Comparison of ENCODE assay signal across 8 cellular contexts in genomic region chr11:113532697-113533424, GRCh38. TPM values are rescaled to one million over a fixed set of nuclear protein-coding genes. Genes with fewer than 3 reads are reported as not detected.
DNase-seq lines count a peak whose midpoint lies in the region; ATAC-seq, FAIRE-seq and TF ChIP-seq lines count a peak whose summit lies in the region.

No MANE protein-coding gene starts in this region.

- BruUV-seq in endothelial cell of umbilical vein (replicated peaks; lab: Mats Ljungman, UMichigan) = no TSS peak

- FAIRE-seq in endothelial cell of umbilical vein (lab: Jason Lieb, UNC) = peak; percentile 85

- no peak overlapping the region for H3K4me3 ChIP-seq in HL-60 (replicated peaks; ENCODE audit: insufficient read depth, low read length)
- no peak overlapping the region for H3K4me3 ChIP-seq in endothelial cell of umbilical vein (replicated peaks in 1 of 3; ENCODE audit: insufficient read depth in 1 of 3, low read depth in 1 of 3, low read length in 3 of 3)

- intact Hi-C loops in endothelial cell of umbilical vein (cut with micrococcal nuclease) = loop anchor here (1.0 to 10.0 kb wide), 5 partner anchors 161 to 1314 kb away; partner anchors contain the start of genes CLDN25 and ZW10

- H3K27me3 ChIP-seq in HL-60 (ENCODE audit: insufficient read depth, poor library complexity, severe bottlenecking) (peaks cover 3% of the 10 kb centered on the region), endothelial cell of umbilical vein (ENCODE audit: control insufficient read depth in 2 of 2, insufficient read depth in 2 of 2, low read length in 2 of 2) (no peaks in the 10 kb centered on the region)

- H3K27ac ChIP-seq in HL-60 (replicated peaks) (no peak overlapping the region), endothelial cell of umbilical vein (ENCODE audit: insufficient read depth, low read depth, low read length) (no peak overlapping the region)

- H3K4me1 ChIP-seq in endothelial cell of umbilical vein (ENCODE audit: control insufficient read depth, extremely low read depth, insufficient read depth, low read length) = no peaks in the 10 kb centered on the region

- no peaks in the 10 kb centered on the region for H3K36me3 ChIP-seq in endothelial cell of umbilical vein (ENCODE audit: control insufficient read depth in 2 of 2, extremely low read depth in 1 of 2, insufficient read depth in 2 of 2, low read length in 2 of 2)

- dilution Hi-C loops in endothelial cell of umbilical vein (cut with MboI; ENCODE audit: extremely low pct_ligation_motif_present, low sequenced_read_pairs) = no loop called here

- H2AFZ ChIP-seq in endothelial cell of umbilical vein (ENCODE audit: low read depth, low read length) = no peak overlapping the region

- H4K20me1 ChIP-seq in endothelial cell of umbilical vein (replicated peaks; ENCODE audit: control insufficient read depth, extremely low read depth, insufficient read depth, low read length) = no peaks in the 10 kb centered on the region

- H3K9ac ChIP-seq in endothelial cell of umbilical vein (replicated peaks; ENCODE audit: extremely low read depth, insufficient read depth, low read length) = no peak overlapping the region

- no peak for TF ChIP-seq POLR2A in endothelial cell of umbilical vein (IDR thresholded peaks at IDR 0.05; ENCODE audit: low read depth, low read length)

- POLR2A ChIA-PET in endothelial cell of umbilical vein (lab: Charles Lee) = no interaction called here

- no peaks in the 10 kb centered on the region for H3K9me3 ChIP-seq in endothelial cell of umbilical vein (replicated peaks; ENCODE audit: control insufficient read depth, insufficient read depth, low read length)

- ATAC-seq in HG03520 (IDR thresholded peaks at IDR 0.05; ENCODE audit: unreplicated experiment) = no peak

- no peaks in the 10 kb centered on the region for H3K79me2 ChIP-seq in endothelial cell of umbilical vein (ENCODE audit: control insufficient read depth, insufficient read depth, low read length)

- H3K9me1 ChIP-seq in endothelial cell of umbilical vein (replicated peaks; ENCODE audit: control insufficient read depth, extremely low read depth, insufficient read depth, low read length) = no peaks in the 10 kb centered on the region

- H3K4me2 ChIP-seq in endothelial cell of umbilical vein (ENCODE audit: insufficient read depth, low read length) = no peak overlapping the region

- CTCF ChIA-PET in endothelial cell of umbilical vein (lab: Charles Lee) = interaction anchor here (0.7 to 5.6 kb wide), 8 partner anchors 148 to 944 kb away, joined by 3 to 67 read pairs (median 4); no protein-coding TSS in a partner anchor

- TF ChIP-seq CTCF in HL-60 (IDR thresholded peaks at IDR 0.05; ENCODE audit: insufficient read depth, low read length) (peak; percentile 48), endothelial cell of umbilical vein (IDR thresholded peaks at IDR 0.05; ENCODE audit: extremely low read depth in 1 of 2, insufficient read depth in 1 of 2, low read depth in 1 of 2, low read length in 2 of 2) (peak; percentile 75 to 86)

- peak; percentile 76 for DNase-seq in COLO668 (lab: John Stamatoyannopoulos, UW; ENCODE audit: unreplicated experiment)
- peak; percentile 22 to 38 for DNase-seq in HL-60 (ENCODE audit: low read depth in 1 of 2, low spot score in 1 of 2)
- DNase-seq in NCI-H82 treated with DMSO at 0.1 percent for 48 hours (lab: John Stamatoyannopoulos, UW; ENCODE audit: unreplicated experiment) = peak; percentile 75
- peak; percentile 75 for DNase-seq in activated CD8-positive, alpha-beta memory T cell treated with anti-CD3 and anti-CD28 coated beads for 24 hours
- peak; percentile 64 for DNase-seq in endothelial cell of umbilical vein (ENCODE audit: low read depth, low spot score)
- DNase-seq in mucosa of gallbladder (ENCODE audit: low spot score) = peak; percentile 73
- DNase-seq in stimulated activated CD8-positive, alpha-beta memory T cell treated with anti-CD3 and anti-CD28 coated beads, Interleukin-4, amount 100 ng/mL, for 48 hours = peak; percentile 79

TF ChIP-seq in endothelial cell of umbilical vein, 7 proteins besides CTCF, POLR2A, EP300 and RAD21:
- TF ChIP-seq FOS (IDR thresholded peaks at IDR 0.05; ENCODE audit: borderline replicate concordance, insufficient read depth, low read length) (no peak), MYC (IDR thresholded peaks at IDR 0.05; ENCODE audit: low read depth, low read length) (no peak), EZH2 (IDR thresholded peaks at IDR 0.05; ENCODE audit: borderline replicate concordance, low read depth, low read length, severe bottlenecking) (no peak), MAX (IDR thresholded peaks at IDR 0.05; ENCODE audit: insufficient read depth, insufficient read length) (no peak), JUN (IDR thresholded peaks at IDR 0.05; ENCODE audit: borderline replicate concordance, insufficient read depth, insufficient read length, low read depth) (no peak), POLR2AphosphoS5 (IDR thresholded peaks at IDR 0.05; ENCODE audit: insufficient read depth, low read depth, low read length) (no peak), GATA2 (IDR thresholded peaks at IDR 0.05; ENCODE audit: insufficient read depth, insufficient read length, low read depth, low read length) (no peak)
TF ChIP-seq in endothelial cell of umbilical vein: peak in this region for 0.

RNA-seq across cellular contexts. Expression of gene DRD2, which starts 57.7 kb away (rescaled TPM):
- total RNA-seq in endothelial cell of umbilical vein (not detected in 2 replicates), mucosa of gallbladder (0.32 TPM)
- not detected in 2 replicates for polyA plus RNA-seq in endothelial cell of umbilical vein
- not detected in 2 replicates for polyA plus RNA-seq in endothelial cell of umbilical vein (2011; cell fraction: cytosol; rRNA removed)
- not detected in 2 replicates for polyA plus RNA-seq in endothelial cell of umbilical vein (2011; cell fraction: nucleus; rRNA removed)
- polyA plus RNA-seq in endothelial cell of umbilical vein (2012) = not detected in 2 replicates
- not detected in 2 replicates for polyA minus RNA-seq in endothelial cell of umbilical vein
- not detected for polyA minus RNA-seq in endothelial cell of umbilical vein (2011; cell fraction: cytosol; rRNA and poly(A)+ RNA removed)
- polyA minus RNA-seq in endothelial cell of umbilical vein (2011; cell fraction: nucleus; rRNA and poly(A)+ RNA removed) = not detected in 2 replicates
